In the genomic region with DNA sequence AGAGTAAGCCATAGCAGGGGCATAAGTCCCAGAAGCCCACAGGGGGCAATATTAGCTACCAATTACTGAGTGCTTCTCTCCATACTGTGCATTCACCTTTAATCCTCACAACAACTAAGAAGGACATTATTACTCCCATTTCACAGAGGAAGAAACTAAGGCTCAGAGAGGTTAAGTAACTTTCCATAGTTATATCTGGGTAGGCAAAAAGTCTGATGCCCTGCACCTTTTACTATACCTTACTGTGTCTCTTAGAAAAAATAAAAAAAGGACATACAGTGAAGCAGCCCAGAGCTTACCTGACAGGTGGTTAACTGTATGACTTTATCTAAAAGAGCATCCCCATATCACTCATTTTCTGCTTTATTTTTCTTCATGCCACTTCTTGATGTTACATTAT, we compare ENCODE assay signal across 17 cellular contexts. TPM values are rescaled to one million over a fixed set of nuclear protein-coding genes. Genes with fewer than 3 reads are reported as not detected.
DNase-seq lines count a peak whose midpoint lies in the region; ATAC-seq and TF ChIP-seq lines count a peak whose summit lies in the region.
"Had no signal": no experiment of that assay in that cellular context is flagged by ENCODE, and none has a peak within 500 bp of the region (broad histone marks: within the 10 kb centered on the region; RNA-seq: fewer than 3 reads in every experiment).

No MANE protein-coding gene starts in this region.

- H3K27me3 ChIP-seq in A673 (replicated peaks; ENCODE audit: insufficient read depth, low read depth, low read length, poor library complexity) (peaks cover 10% of the 10 kb centered on the region), body of pancreas (no peaks in the 10 kb centered on the region)
- no peaks in the 10 kb centered on the region for H3K27me3 ChIP-seq in CD4-positive, alpha-beta memory T cell (ENCODE audit: insufficient read depth, low read length)
- H3K27me3 ChIP-seq: ascending aorta, BLaER1 had no signal

- H3K9me3 ChIP-seq in A673 (ENCODE audit: low read depth, low read length, poor library complexity, severe bottlenecking): no peaks in the 10 kb centered on the region
- no peaks in the 10 kb centered on the region for H3K9me3 ChIP-seq in CD4-positive, alpha-beta memory T cell (ENCODE audit: control insufficient read depth in 1 of 2, low read length in 2 of 2)
- H3K9me3 ChIP-seq in body of pancreas: no peaks in the 10 kb centered on the region
- H3K9me3 ChIP-seq: ascending aorta, BLaER1 had no signal

- TF ChIP-seq CTCF in A673 (conservative IDR thresholded peaks at IDR 0.05; ENCODE audit: low read depth, low read length) (no peak), brain (conservative IDR thresholded peaks at IDR 0.05) (no peak), CD14-positive monocyte (IDR thresholded peaks at IDR 0.05) (no peak), body of pancreas (IDR thresholded peaks at IDR 0.05) (no peak)

- no TSS peak for BruUV-seq in A673 (replicated peaks; lab: Mats Ljungman, UMichigan)

- CTCF ChIA-PET in A673 (lab: Charles Lee): no interaction called here
- CTCF ChIA-PET in CD4-positive, alpha-beta memory T cell (lab: Charles Lee; ENCODE audit: partially characterized antibody): interaction anchor here (1.0 to 2.4 kb wide), 3 partner anchors 33 to 96 kb away, joined by 3 to 19 read pairs (median 3); partner anchors contain the start of gene SAAL1

- intact Hi-C loops in A673 (cut with micrococcal nuclease; ENCODE audit: unreplicated experiment) (no loop called here), CD14-positive monocyte (cut with micrococcal nuclease) (loop anchor here in 1 of 2 donors (10.0 kb wide), 1 partner anchor 95 kb away; the partner anchor contains the start of gene SAAL1), body of pancreas (cut with DNase I) (loop anchor here (10.0 kb wide), 1 partner anchor 85 kb away; no protein-coding TSS in a partner anchor)
- intact Hi-C loops in CD4-positive, alpha-beta memory T cell (cut with micrococcal nuclease): loop anchor here (5.0 to 10.0 kb wide), 2 partner anchors 933 to 1705 kb away; partner anchors contain the start of genes NAV2 and RPS13

- peak overlapping the region; percentile 0 to 97 (median 88) for H3K27ac Mint-ChIP-seq in CD4-positive, alpha-beta memory T cell
- H3K27ac Mint-ChIP-seq in brain: peak overlapping the region in 4 of 5 experiments; percentile 60 to 98 (median 82)
- peak overlapping the region in 1 of 7 donors; percentile 66 for H3K27ac Mint-ChIP-seq in CD14-positive monocyte
- H3K27ac Mint-ChIP-seq: activated CD4-positive, alpha-beta T cell treated with anti-CD3 and anti-CD28 coated beads, Interleukin-2, amount 10 ng/mL, durations not matched to agents 7 days and 5 days; T-helper 1 cell treated with Interleukin-12 subunit alpha and Interleukin-12 subunit beta and Interleukin-4 antibody, amounts not matched to agents 30 μg/mL and 1 μg/mL, for 36 hours had no signal

- peaks cover 19 to 41% (median 26%) of the 10 kb centered on the region in 4 donors for H3K4me1 Mint-ChIP-seq in CD4-positive, alpha-beta memory T cell
- H3K4me1 Mint-ChIP-seq in brain (peaks cover 45% of the 10 kb centered on the region), CD14-positive monocyte (peaks cover 19% of the 10 kb centered on the region)

- TF ChIP-seq POLR2A in body of pancreas (IDR thresholded peaks at IDR 0.05): no peak

- H3K4me1 ChIP-seq in A673 (ENCODE audit: insufficient read depth, low read length, poor library complexity, severe bottlenecking): no peaks in the 10 kb centered on the region
- peaks cover 19% of the 10 kb centered on the region for H3K4me1 ChIP-seq in CD4-positive, alpha-beta memory T cell (ENCODE audit: insufficient read depth, low read length)
- peaks cover 15% of the 10 kb centered on the region for H3K4me1 ChIP-seq in body of pancreas
- H3K4me1 ChIP-seq: ascending aorta had no signal

- H3K4me3 Mint-ChIP-seq in CD4-positive, alpha-beta memory T cell: peak overlapping the region in 2 of 8 donors; percentile 7 to 39
- H3K4me3 Mint-ChIP-seq in brain (peak overlapping the region; percentile 90 to 98 (median 96)), CD14-positive monocyte (no peak overlapping the region)
- H3K4me3 Mint-ChIP-seq: activated CD4-positive, alpha-beta T cell treated with anti-CD3 and anti-CD28 coated beads, Interleukin-2, amount 10 ng/mL, durations not matched to agents 7 days and 5 days; activated T-cell treated with anti-CD3 and anti-CD28 coated beads, Interleukin-2, amount 50 U/mL, for 72 hours; T-helper 1 cell treated with Interleukin-12 subunit alpha and Interleukin-12 subunit beta and Interleukin-4 antibody, amounts not matched to agents 30 μg/mL and 1 μg/mL, for 36 hours had no signal

- H3K4me3 ChIP-seq in A673 (ENCODE audit: low read depth, low read length, poor library complexity, severe bottlenecking) (no peak overlapping the region), body of pancreas (no peak overlapping the region)
- H3K4me3 ChIP-seq in CD4-positive, alpha-beta memory T cell (ENCODE audit: low read length in 2 of 2): no peak overlapping the region
- H3K4me3 ChIP-seq: ascending aorta, BLaER1, smooth muscle cell had no signal

- H3K9me3 Mint-ChIP-seq in CD4-positive, alpha-beta memory T cell: peaks cover 0 to 6% (median 0%) of the 10 kb centered on the region in 8 donors
- H3K9me3 Mint-ChIP-seq in brain (peaks cover 0 to 5% (median 0%) of the 10 kb centered on the region in 5 experiments), CD14-positive monocyte (peaks cover 0 to 3% (median 0%) of the 10 kb centered on the region in 7 donors)
- H3K9me3 Mint-ChIP-seq: activated CD4-positive, alpha-beta T cell treated with anti-CD3 and anti-CD28 coated beads, Interleukin-2, amount 10 ng/mL, durations not matched to agents 7 days and 5 days; activated T-cell treated with anti-CD3 and anti-CD28 coated beads, Interleukin-2, amount 50 U/mL, for 72 hours; stimulated activated naive CD8-positive, alpha-beta T cell treated with anti-CD3 and anti-CD28 coated beads, Interleukin-15, Interleukin-2, amounts not matched to agents 100 ng/mL and 50 ng/mL, for 24 hours; T-helper 1 cell treated with Interleukin-12 subunit alpha and Interleukin-12 subunit beta and Interleukin-4 antibody, amounts not matched to agents 30 μg/mL and 1 μg/mL, for 36 hours had no signal

- no peak for ATAC-seq in body of pancreas
- ATAC-seq: activated T-cell treated with anti-CD3 and anti-CD28 coated beads, Interleukin-2, amount 50 U/mL, for 72 hours; HCT116 had no signal

- H3K27ac ChIP-seq in A673 (ENCODE audit: low read depth, low read length, poor library complexity, severe bottlenecking) (no peak overlapping the region), body of pancreas (no peak overlapping the region)
- peak overlapping the region; percentile 25 for H3K27ac ChIP-seq in CD4-positive, alpha-beta memory T cell (ENCODE audit: low read depth, low read length)
- H3K27ac ChIP-seq: ascending aorta, BLaER1, parathyroid adenoma had no signal

- H3K36me3 Mint-ChIP-seq in CD4-positive, alpha-beta memory T cell: peaks cover 12 to 28% of the 10 kb centered on the region in 2 donors
- H3K36me3 Mint-ChIP-seq in brain: peaks cover 15% of the 10 kb centered on the region
- H3K36me3 Mint-ChIP-seq in CD14-positive monocyte: peaks cover 15% of the 10 kb centered on the region in 2 donors

- POLR2A ChIA-PET in A673 (lab: Charles Lee; ENCODE audit: low non-redundant PET): no interaction called here
- POLR2A ChIA-PET in CD4-positive, alpha-beta memory T cell (lab: Charles Lee; ENCODE audit: partially characterized antibody): interaction anchor here (1.4 kb wide), 1 partner anchor 96 kb away, joined by 7 read pairs; the partner anchor contains the start of gene SAAL1

- no peaks in the 10 kb centered on the region for H3K27me3 Mint-ChIP-seq in CD4-positive, alpha-beta memory T cell
- peaks cover 10% of the 10 kb centered on the region for H3K27me3 Mint-ChIP-seq in brain
- peaks cover 8 to 11% (median 9%) of the 10 kb centered on the region in 3 donors for H3K27me3 Mint-ChIP-seq in CD14-positive monocyte (ENCODE audit: low read depth in 3 of 3)
- H3K27me3 Mint-ChIP-seq: stimulated activated naive CD8-positive, alpha-beta T cell treated with anti-CD3 and anti-CD28 coated beads, Interleukin-15, Interleukin-2, amounts not matched to agents 100 ng/mL and 50 ng/mL, for 24 hours had no signal

- DNase-seq in A673 (ENCODE audit: low spot score) (peak; percentile 2), NAMALWA (ENCODE audit: low spot score) (peak; percentile 32), CD14-positive monocyte (ENCODE audit: low spot score) (no peak), body of pancreas (no peak)
- DNase-seq in CD4-positive, alpha-beta memory T cell: peak in 4 of 5 donors; percentile 8 to 26 (median 18)
- no peak for DNase-seq in stimulated activated CD4-positive, alpha-beta T cell treated with anti-CD3 and anti-CD28 coated beads, Interleukin-2, amount 100 ng/mL, for 48 hours
- DNase-seq: activated CD4-positive, alpha-beta T cell treated with anti-CD3 and anti-CD28 coated beads, Interleukin-2, amount 10 ng/mL, durations not matched to agents 7 days and 5 days; activated T-cell treated with anti-CD3 and anti-CD28 coated beads, Interleukin-2, amount 50 U/mL, for 72 hours; NCI-H1436 treated with DMSO at 0.1 percent for 48 hours had no signal

- H3K36me3 ChIP-seq in A673 (ENCODE audit: insufficient read depth, low read length, poor library complexity, severe bottlenecking): peaks cover 5% of the 10 kb centered on the region
- H3K36me3 ChIP-seq in CD4-positive, alpha-beta memory T cell (ENCODE audit: insufficient read depth, low read length): peaks cover 8% of the 10 kb centered on the region
- H3K36me3 ChIP-seq in body of pancreas (replicated peaks in 1 of 2; ENCODE audit: insufficient read depth in 1 of 2, low read depth in 2 of 2): no peaks in the 10 kb centered on the region

RNA-seq across cellular contexts. Expression of gene SERGEF, which starts 2.6 kb away (rescaled TPM):
- total RNA-seq in A673 (2021) (15.2 and 16.7 TPM in 2 replicates), body of pancreas (10 to 100 TPM; 20.8 to 28.7 TPM)
- 10 to 100 TPM; 46.2 to 54.1 TPM for total RNA-seq in CD4-positive, alpha-beta memory T cell
- polyA plus RNA-seq in CD4-positive, alpha-beta memory T cell: 10 to 100 TPM; 73.3 to 82.7 TPM
- polyA plus RNA-seq in brain (ENCODE audit: insufficient read depth, low read depth, low replicate concordance) (92.1 TPM), CD14-positive monocyte (10 to 100 TPM; 33.3 to 33.7 TPM)

RNA-seq across cellular contexts. Expression of gene TPH1, which starts 35.8 kb away (rescaled TPM):
- 0.21 and 0.24 TPM in 2 replicates for total RNA-seq in A673 (2021)
- 1 to 10 TPM; 1.0 to 1.3 TPM for total RNA-seq in CD4-positive, alpha-beta memory T cell
- not detected for polyA plus RNA-seq in CD4-positive, alpha-beta memory T cell
- not detected for polyA plus RNA-seq in brain (ENCODE audit: insufficient read depth, low read depth, low replicate concordance)
- polyA plus RNA-seq in CD14-positive monocyte: not detected
- under 1 TPM in 1 of 2 donors, not detected in 1; 0.52 TPM for total RNA-seq in body of pancreas
- polyA plus RNA-seq: smooth muscle cell had no signal

Comparison
In these comparisons a context has a peak if more than half of its experiments do, and no peak if none do; other contexts are left out.
1. DNase-seq: peak in A673 (single experiment), CD4-positive, alpha-beta memory T cell (4 of 5) and NAMALWA (single experiment); none in stimulated activated CD4-positive, alpha-beta T cell treated with anti-CD3 and anti-CD28 coated beads, Interleukin-2, amount 100 ng/mL, for 48 hours (0 of 2), CD14-positive monocyte (single experiment) and body of pancreas (0 of 4).
2. H3K4me3 Mint-ChIP-seq: peak in brain (5 of 5); none in CD14-positive monocyte (0 of 2).